In the genomic region with DNA sequence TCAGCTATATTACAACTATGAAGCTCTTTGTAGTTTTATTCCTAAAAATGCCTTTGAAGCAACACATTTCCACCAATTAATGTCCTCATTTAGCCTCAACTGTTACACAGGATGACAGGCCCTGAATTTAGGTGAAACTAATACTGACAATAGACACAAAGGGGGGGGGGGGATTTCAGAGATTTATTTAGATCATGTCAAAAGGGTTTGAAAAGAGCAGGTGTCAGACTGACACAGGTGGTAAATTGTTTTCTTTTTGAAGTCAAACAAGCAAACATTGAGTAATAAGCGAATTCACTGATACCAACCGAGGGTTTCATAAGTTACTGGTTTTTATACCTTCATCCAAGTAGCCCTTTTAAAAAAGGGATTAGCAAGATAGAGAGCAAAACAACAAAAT, we compare ENCODE assay signal across 14 cellular contexts. TPM values are rescaled to one million over a fixed set of nuclear protein-coding genes. Genes with fewer than 3 reads are reported as not detected.
A peak's percentile ranks its signal among the peaks of the same experiment; 100 is the strongest.
DNase-seq lines count a peak whose midpoint lies in the region; ATAC-seq and TF ChIP-seq lines count a peak whose summit lies in the region.
"Had no signal": no experiment of that assay in that cellular context is flagged by ENCODE, and none has a peak within 500 bp of the region (broad histone marks: within the 10 kb centered on the region; RNA-seq: fewer than 3 reads in every experiment).

No MANE protein-coding gene starts in this region.

- TF ChIP-seq EP300 in gastroesophageal sphincter (IDR thresholded peaks at IDR 0.05) = no peak
- no peak for TF ChIP-seq EP300 in upper lobe of left lung (IDR thresholded peaks at IDR 0.05)

- H3K27ac Mint-ChIP-seq in CD14-positive monocyte = no peak overlapping the region

- intact Hi-C loops in right cardiac atrium (cut with DNase I) = no loop called here
- intact Hi-C loops in CD14-positive monocyte (cut with micrococcal nuclease) = loop anchor here in 1 of 2 donors (5.0 kb wide), 1 partner anchor 35 kb away; no protein-coding TSS in a partner anchor

- no peaks in the 10 kb centered on the region for H3K27me3 ChIP-seq in cardiac muscle cell
- H3K27me3 ChIP-seq in right cardiac atrium (ENCODE audit: control insufficient read depth, insufficient read depth) = no peaks in the 10 kb centered on the region
- no peaks in the 10 kb centered on the region for H3K27me3 ChIP-seq in gastroesophageal sphincter
- no peaks in the 10 kb centered on the region for H3K27me3 ChIP-seq in upper lobe of left lung
- H3K27me3 ChIP-seq: breast epithelium, hepatocyte, pancreas had no signal

- peaks cover 5 to 18% of the 10 kb centered on the region in 2 donors for H3K36me3 Mint-ChIP-seq in CD14-positive monocyte

- peak overlapping the region; percentile 0 for H3K27ac ChIP-seq in cardiac muscle cell
- no peak overlapping the region for H3K27ac ChIP-seq in right cardiac atrium (ENCODE audit: low read length)
- peak overlapping the region in 3 of 4 donors; percentile 25 to 81 (median 77) for H3K27ac ChIP-seq in gastroesophageal sphincter
- H3K27ac ChIP-seq in upper lobe of left lung = peak overlapping the region in 3 of 4 donors; percentile 13 to 74 (median 54)
- H3K27ac ChIP-seq: hepatocyte had no signal

- TF ChIP-seq POLR2A in gastroesophageal sphincter (IDR thresholded peaks at IDR 0.05) = no peak
- no peak for TF ChIP-seq POLR2A in upper lobe of left lung (IDR thresholded peaks at IDR 0.05)

- no peak overlapping the region for H3K4me3 Mint-ChIP-seq in CD14-positive monocyte

- peaks cover 62% of the 10 kb centered on the region for H3K4me1 ChIP-seq in cardiac muscle cell (ENCODE audit: low read depth)
- H3K4me1 ChIP-seq in right cardiac atrium (ENCODE audit: control insufficient read depth, insufficient read depth, low read length) = peaks cover 12% of the 10 kb centered on the region
- peaks cover 35 to 100% (median 49%) of the 10 kb centered on the region in 3 donors for H3K4me1 ChIP-seq in gastroesophageal sphincter
- peaks cover 65 to 99% (median 75%) of the 10 kb centered on the region in 4 donors for H3K4me1 ChIP-seq in upper lobe of left lung

- 81% methylated on average over 2 of the region's 2 CpGs for WGBS in right cardiac atrium
- 47 to 69% methylated on average over 2 of the region's 2 CpGs for WGBS in gastroesophageal sphincter (ENCODE audit: low coverage in 1 of 2), 2 donors
- WGBS in upper lobe of left lung, 2 donors = 39 to 57% methylated on average over 2 of the region's 2 CpGs

- ATAC-seq in right cardiac atrium (no peak), gastroesophageal sphincter (no peak), upper lobe of left lung (ENCODE audit: low FRiP score in 2 of 2) (no peak)

- H3K27me3 Mint-ChIP-seq in CD14-positive monocyte (ENCODE audit: low read depth in 3 of 3) = no peaks in the 10 kb centered on the region

- no peak for DNase-seq in cardiac muscle cell (ENCODE audit: low read depth in 1 of 2, low spot score in 1 of 2)
- no peak for DNase-seq in right cardiac atrium
- peak; percentile 46 for DNase-seq in NCI-H2196 treated with DMSO at 0.1 percent for 48 hours (lab: John Stamatoyannopoulos, UW; ENCODE audit: unreplicated experiment)
- no peak for DNase-seq in upper lobe of left lung
- DNase-seq in SW 1271 (lab: John Stamatoyannopoulos, UW) = no peak
- no peak for DNase-seq in occipital lobe (lab: John Stamatoyannopoulos, UW)
- no peak for DNase-seq in CD14-positive monocyte (ENCODE audit: low spot score)
- DNase-seq: GF-D8, NCI-H82, pancreas, SK-N-SH had no signal

- no peaks in the 10 kb centered on the region for H3K9me3 Mint-ChIP-seq in CD14-positive monocyte

- no peak overlapping the region for H3K4me3 ChIP-seq in cardiac muscle cell
- H3K4me3 ChIP-seq in right cardiac atrium (ENCODE audit: low read length) = no peak overlapping the region
- no peak overlapping the region for H3K4me3 ChIP-seq in gastroesophageal sphincter
- H3K4me3 ChIP-seq in upper lobe of left lung = no peak overlapping the region
- H3K4me3 ChIP-seq: breast epithelium, hepatocyte, pancreas had no signal

- peaks cover 57% of the 10 kb centered on the region for H3K4me1 Mint-ChIP-seq in CD14-positive monocyte

- H3K36me3 ChIP-seq in cardiac muscle cell = no peaks in the 10 kb centered on the region
- H3K36me3 ChIP-seq in gastroesophageal sphincter = no peaks in the 10 kb centered on the region
- H3K36me3 ChIP-seq in upper lobe of left lung = no peaks in the 10 kb centered on the region
- H3K36me3 ChIP-seq: breast epithelium, pancreas had no signal

- no peak for TF ChIP-seq CTCF in cardiac muscle cell (IDR thresholded peaks at IDR 0.05; ENCODE audit: low read depth, low read length)
- no peak for TF ChIP-seq CTCF in gastroesophageal sphincter (IDR thresholded peaks at IDR 0.05)
- TF ChIP-seq CTCF in upper lobe of left lung (IDR thresholded peaks at IDR 0.05) = no peak
- no peak for TF ChIP-seq CTCF in CD14-positive monocyte (IDR thresholded peaks at IDR 0.05)

- H3K9me3 ChIP-seq in cardiac muscle cell (ENCODE audit: low read depth) = no peaks in the 10 kb centered on the region
- no peaks in the 10 kb centered on the region for H3K9me3 ChIP-seq in right cardiac atrium (ENCODE audit: control insufficient read depth, low read length)
- H3K9me3 ChIP-seq in gastroesophageal sphincter = no peaks in the 10 kb centered on the region
- no peaks in the 10 kb centered on the region for H3K9me3 ChIP-seq in upper lobe of left lung
- H3K9me3 ChIP-seq: breast epithelium, pancreas, SK-N-SH had no signal

RNA-seq across cellular contexts. Expression of a gene that starts 40.8 kb away (rescaled TPM):
- total RNA-seq in cardiac muscle cell (69.4 and 109 TPM in 2 replicates), right cardiac atrium (10 to 100 TPM; 36.2 to 53.8 (median 43.7) TPM), gastroesophageal sphincter (10 to 100 TPM; 57.7 to 91.2 (median 75.1) TPM), upper lobe of left lung (100 to 1,000 TPM in 3 of 6 donors, 10 to 100 TPM in 3; 60.5 to 294 (median 108) TPM), occipital lobe (116 TPM)
- polyA plus RNA-seq in cardiac muscle cell (52.6 and 61.2 TPM in 2 replicates), right cardiac atrium (15.9 TPM), CD14-positive monocyte (1 to 10 TPM; 3.1 to 4.6 TPM)
